In the genomic region with DNA sequence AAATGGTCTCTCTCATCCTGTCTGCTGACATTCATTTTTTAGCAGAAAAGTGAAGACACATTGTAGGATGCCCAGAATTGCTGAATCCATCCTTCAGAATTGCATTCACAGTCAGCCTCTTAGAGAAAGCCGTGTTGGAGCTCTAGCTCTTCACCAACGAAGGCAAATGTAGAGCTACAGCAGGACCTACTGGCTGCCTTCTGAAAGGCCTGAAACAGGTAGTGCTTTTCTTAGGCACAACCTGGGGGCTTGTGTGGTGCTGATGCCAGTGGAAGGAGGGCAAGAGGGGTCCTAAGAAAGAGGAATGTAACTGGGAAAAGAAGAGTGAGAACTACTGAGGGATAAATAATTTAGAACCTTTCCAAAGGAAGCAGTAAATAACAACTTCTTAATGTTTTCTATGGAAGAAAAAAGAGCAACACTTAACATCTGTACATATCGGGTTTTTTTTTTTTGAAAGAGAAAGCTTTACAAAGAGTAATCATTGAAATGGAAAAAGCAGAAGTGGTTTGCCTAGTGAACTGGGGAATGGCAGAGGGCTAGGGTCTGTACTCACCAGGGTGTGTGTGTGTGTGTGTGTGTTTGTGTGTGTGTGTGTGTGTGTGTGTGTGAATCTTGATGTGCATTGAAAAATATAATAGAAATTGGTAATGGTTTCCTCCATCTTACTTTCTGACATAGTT, we compare ENCODE assay signal across 9 cellular contexts.
DNase-seq lines count a peak whose midpoint lies in the region; ATAC-seq, FAIRE-seq and TF ChIP-seq lines count a peak whose summit lies in the region.
"Had no signal": no experiment of that assay in that cellular context is flagged by ENCODE, and none has a peak within 500 bp of the region (broad histone marks: within the 10 kb centered on the region; RNA-seq: fewer than 3 reads in every experiment).

No MANE protein-coding gene starts in this region.

- no peaks in the 10 kb centered on the region for H3K4me1 ChIP-seq in GM23338 (ENCODE audit: insufficient read depth)
- no peaks in the 10 kb centered on the region for H3K4me1 ChIP-seq in H1 (replicated peaks in 1 of 4; ENCODE audit: control insufficient read depth in 3 of 4, insufficient read depth in 4 of 4, low read length in 3 of 4)
- H3K4me1 ChIP-seq in gastrocnemius medialis = no peaks in the 10 kb centered on the region

- H3K14ac ChIP-seq in H1 (ENCODE audit: insufficient read length) = no peak overlapping the region

- no peak overlapping the region for H3K23ac ChIP-seq in H1 (ENCODE audit: insufficient read length)

- H3K36me3 ChIP-seq in GM23338 (ENCODE audit: insufficient read depth) = no peaks in the 10 kb centered on the region
- H3K36me3 ChIP-seq in H1 (ENCODE audit: control insufficient read depth in 2 of 4, insufficient read depth in 4 of 4, low read length in 3 of 4) = no peaks in the 10 kb centered on the region
- no peaks in the 10 kb centered on the region for H3K36me3 ChIP-seq in gastrocnemius medialis

- WGBS in H1 (ENCODE audit: extremely low coverage in 1 of 2, insufficient coverage in 1 of 2, insufficient read length in 1 of 2, insufficient replicate concordance in 2 of 2, low coverage in 1 of 2, low lambda C conversion rate in 2 of 2, missing lambda C conversion rate in 1 of 2), 2 experiments = 75% methylated on average over 3 of the region's 3 CpGs; no CpG with 5 or more reads in 1 of the 2 experiments

- TF ChIP-seq EP300 in H1 (IDR thresholded peaks at IDR 0.05; ENCODE audit: borderline replicate concordance in 1 of 2, low read depth in 2 of 2, low read length in 2 of 2) = no peak

- H2BK5ac ChIP-seq in H1 (ENCODE audit: low read depth, low read length) = no peak overlapping the region

- H2AK5ac ChIP-seq in H1 (ENCODE audit: low read depth, low read length) = no peak overlapping the region

- no peak overlapping the region for H3K27ac Mint-ChIP-seq in GM23338
- no peak overlapping the region for H3K27ac Mint-ChIP-seq in activated CD8-positive, alpha-beta memory T cell treated with anti-CD3 and anti-CD28 coated beads, Interleukin-2, amount 10 ng/mL, durations not matched to agents 7 days and 5 days

- no peaks in the 10 kb centered on the region for H3F3A ChIP-seq in GM23338 (replicated peaks; ENCODE audit: low read depth)

- H3K79me2 ChIP-seq in GM23338 (replicated peaks; ENCODE audit: insufficient read depth) = no peaks in the 10 kb centered on the region
- H3K79me2 ChIP-seq in H1 (ENCODE audit: control insufficient read depth in 1 of 2, insufficient read depth in 2 of 2, low read length in 2 of 2) = no peaks in the 10 kb centered on the region

- H3K4me2 ChIP-seq in GM23338 = no peak overlapping the region
- H3K4me2 ChIP-seq in H1 (ENCODE audit: insufficient read depth in 1 of 2, low read depth in 2 of 2, low read length in 2 of 2) = no peak overlapping the region

- H3K9ac ChIP-seq in H1 (replicated peaks in 1 of 4; ENCODE audit: extremely low read depth in 1 of 4, low read depth in 3 of 4, low read length in 3 of 4) = no peak overlapping the region

- CTCF ChIA-PET in H1 (lab: Charles Lee; ENCODE audit: partially characterized antibody) = interaction anchor here (1.0 to 1.5 kb wide), 3 partner anchors 15 to 233 kb away, joined by 3 to 7 read pairs (median 3); no protein-coding TSS in a partner anchor
- CTCF ChIA-PET in activated CD8-positive, alpha-beta memory T cell treated with anti-CD3 and anti-CD28 coated beads, Interleukin-2, amount 10 ng/mL, durations not matched to agents 7 days and 5 days (lab: Charles Lee) = interaction anchor here (0.9 kb wide), 1 partner anchor 233 kb away, joined by 3 read pairs; no protein-coding TSS in a partner anchor

- no peaks in the 10 kb centered on the region for H3K27me3 ChIP-seq in GM23338 (ENCODE audit: insufficient read depth)
- H3K27me3 ChIP-seq in H1 (replicated peaks in 1 of 4; ENCODE audit: control insufficient read depth in 3 of 4, extremely low read depth in 1 of 4, insufficient read depth in 3 of 4, low read length in 3 of 4) = no peaks in the 10 kb centered on the region
- no peaks in the 10 kb centered on the region for H3K27me3 ChIP-seq in gastrocnemius medialis

- H3K4me3 ChIP-seq in GM23338 = no peak overlapping the region
- no peak overlapping the region for H3K4me3 ChIP-seq in H1 (ENCODE audit: extremely low read depth in 1 of 4, insufficient read depth in 2 of 4, low read depth in 3 of 4, low read length in 4 of 4)
- no peak overlapping the region for H3K4me3 ChIP-seq in gastrocnemius medialis

- H3K18ac ChIP-seq in H1 (ENCODE audit: extremely low read depth, low read length) = no peak overlapping the region

- H3K36me3 Mint-ChIP-seq in GM23338 (ENCODE audit: low read depth) = no peaks in the 10 kb centered on the region
- no peaks in the 10 kb centered on the region for H3K36me3 Mint-ChIP-seq in activated CD8-positive, alpha-beta memory T cell treated with anti-CD3 and anti-CD28 coated beads, Interleukin-2, amount 10 ng/mL, durations not matched to agents 7 days and 5 days

- DNase-seq in GM23338 (ENCODE audit: low spot score) = peak; percentile 8
- DNase-seq in H1 (ENCODE audit: low read depth in 1 of 2, low spot score in 2 of 2) = no peak
- DNase-seq in gastrocnemius medialis = no peak
- no peak for DNase-seq in activated T-cell treated with anti-CD3 and anti-CD28 coated beads, Interleukin-2, amount 50 U/mL, for 1 hour
- no peak for DNase-seq in activated CD8-positive, alpha-beta memory T cell treated with anti-CD3 and anti-CD28 coated beads, Interleukin-2, amount 10 ng/mL, durations not matched to agents 7 days and 5 days
- DNase-seq in central memory CD4-positive, alpha-beta T cell = no peak
- DNase-seq: effector CD8-positive, alpha-beta T cell had no signal

- no peaks in the 10 kb centered on the region; the same call in 1 of the 2 replicates for H3K23me2 ChIP-seq in H1 (ENCODE audit: low read depth, low read length)

- H2BK15ac ChIP-seq in H1 (ENCODE audit: low read length) = no peak overlapping the region

- TF ChIP-seq POLR2A in H1 (IDR thresholded peaks at IDR 0.05; ENCODE audit: control extremely low read depth in 1 of 2, low read depth in 2 of 2, low read length in 2 of 2) = no peak
- no peak for TF ChIP-seq POLR2A in gastrocnemius medialis (IDR thresholded peaks at IDR 0.05)

- no peaks in the 10 kb centered on the region for H3K9me3 Mint-ChIP-seq in GM23338
- H3K9me3 Mint-ChIP-seq in activated CD8-positive, alpha-beta memory T cell treated with anti-CD3 and anti-CD28 coated beads, Interleukin-2, amount 10 ng/mL, durations not matched to agents 7 days and 5 days (ENCODE audit: low read depth) = no peaks in the 10 kb centered on the region

- H3K4ac ChIP-seq in H1 (replicated peaks; ENCODE audit: insufficient read length, low read depth, low read length) = no peak overlapping the region

- H3K9me3 ChIP-seq in H1 (ENCODE audit: insufficient read depth in 2 of 2, low read depth in 1 of 2, low read length in 1 of 2) (no peaks in the 10 kb centered on the region), gastrocnemius medialis (no peaks in the 10 kb centered on the region)

- peaks cover 2% of the 10 kb centered on the region for H3K27me3 Mint-ChIP-seq in GM23338 (ENCODE audit: insufficient read depth, low read depth, poor library complexity)
- peaks cover 5% of the 10 kb centered on the region for H3K27me3 Mint-ChIP-seq in activated CD8-positive, alpha-beta memory T cell treated with anti-CD3 and anti-CD28 coated beads, Interleukin-2, amount 10 ng/mL, durations not matched to agents 7 days and 5 days

- no peak overlapping the region for H3K56ac ChIP-seq in H1 (replicated peaks; ENCODE audit: insufficient read length, low read depth, low read length)

- H4K91ac ChIP-seq in H1 (replicated peaks; ENCODE audit: insufficient read length, low read length) = no peak overlapping the region

- no peak for FAIRE-seq in H1 (lab: Jason Lieb, UNC)

- H2BK120ac ChIP-seq in H1 (replicated peaks; ENCODE audit: low read depth, low read length) = no peak overlapping the region

- H4K8ac ChIP-seq in H1 (ENCODE audit: extremely low read depth, insufficient read depth, low read length) = no peak overlapping the region

- no peaks in the 10 kb centered on the region; the same call in 1 of the 2 replicates for H4K20me1 ChIP-seq in GM23338 (replicated peaks; ENCODE audit: insufficient read depth)
- no peaks in the 10 kb centered on the region for H4K20me1 ChIP-seq in H1 (replicated peaks in 1 of 2; ENCODE audit: control insufficient read depth in 1 of 2, insufficient read depth in 2 of 2, low read length in 2 of 2)

- intact Hi-C loops in gastrocnemius medialis (cut with DNase I; ENCODE audit: low total_unique reads) = no loop called here

- no peak overlapping the region for H2BK12ac ChIP-seq in H1 (ENCODE audit: low read depth, low read length)

- no peak overlapping the region for H2AFZ ChIP-seq in GM23338
- H2AFZ ChIP-seq in H1 (ENCODE audit: low read length) = no peak overlapping the region

- in situ Hi-C loops in gastrocnemius medialis (cut with MboI; ENCODE audit: low sequenced_read_pairs in 4 of 4) = no loop called here

- H3K9me2 ChIP-seq in GM23338 (ENCODE audit: insufficient read depth) = 0 out of 2 replicates have a peak, but pooled peaks cover 4% of the 10 kb centered on the region

- ATAC-seq in GM18519 (IDR thresholded peaks at IDR 0.05; ENCODE audit: low FRiP score, unreplicated experiment) (peak; percentile 92), GM23338 (peak; percentile 74), HG03565 (IDR thresholded peaks at IDR 0.05; ENCODE audit: unreplicated experiment) (peak; percentile 93), gastrocnemius medialis (no peak)
- no peak for ATAC-seq in activated CD8-positive, alpha-beta memory T cell treated with anti-CD3 and anti-CD28 coated beads, Interleukin-2, amount 10 ng/mL, durations not matched to agents 7 days and 5 days

- TF ChIP-seq CTCF in GM23338 (conservative IDR thresholded peaks at IDR 0.05; ENCODE audit: low read depth in 2 of 2) = peak in 1 of 2 experiments; percentile 36; a peak in 2 of 4 replicates
- TF ChIP-seq CTCF in H1 (IDR thresholded peaks at IDR 0.05; ENCODE audit: control extremely low read depth in 1 of 3, insufficient read depth in 1 of 3, low read depth in 1 of 3, low read length in 3 of 3) = peak in 1 of 3 experiments; percentile 23; a peak in 2 of 4 replicates
- TF ChIP-seq CTCF in gastrocnemius medialis (IDR thresholded peaks at IDR 0.05 in 4 of 5, conservative IDR thresholded peaks at IDR 0.05 in 1 of 5) = no peak

- no peak overlapping the region for H3K4me3 Mint-ChIP-seq in GM23338
- no peak overlapping the region for H3K4me3 Mint-ChIP-seq in activated CD8-positive, alpha-beta memory T cell treated with anti-CD3 and anti-CD28 coated beads, Interleukin-2, amount 10 ng/mL, durations not matched to agents 7 days and 5 days

- H4K5ac ChIP-seq in H1 (ENCODE audit: insufficient read length, low read depth, low read length) = no peak overlapping the region

- no peak overlapping the region for H3K27ac ChIP-seq in GM23338 (ENCODE audit: low read depth)
- H3K27ac ChIP-seq in H1 (ENCODE audit: low read depth, low read length) = no peak overlapping the region
- H3K27ac ChIP-seq in gastrocnemius medialis = no peak overlapping the region

- POLR2A ChIA-PET in H1 (lab: Charles Lee; ENCODE audit: partially characterized antibody) = no interaction called here

- H2BK20ac ChIP-seq in H1 (ENCODE audit: low read length) = no peak overlapping the region

- no peaks in the 10 kb centered on the region for H3K79me1 ChIP-seq in H1 (ENCODE audit: low read depth, low read length)

- peak; percentile 44 to 63; a peak in 3 of 4 replicates for TF ChIP-seq RAD21 in H1 (IDR thresholded peaks at IDR 0.05 in 1 of 2, conservative IDR thresholded peaks at IDR 0.05 in 1 of 2; ENCODE audit: low read depth in 2 of 2, low read length in 2 of 2)

- peaks cover 5% of the 10 kb centered on the region; the same call in 2 of the 3 replicates for H3K4me1 Mint-ChIP-seq in GM23338
- H3K4me1 Mint-ChIP-seq in activated CD8-positive, alpha-beta memory T cell treated with anti-CD3 and anti-CD28 coated beads, Interleukin-2, amount 10 ng/mL, durations not matched to agents 7 days and 5 days = no peaks in the 10 kb centered on the region

Comparison
In these comparisons a context has a peak if more than half of its experiments do, and no peak if none do; other contexts are left out.
1. ATAC-seq: peak in GM18519 (single experiment), GM23338 (single experiment) and HG03565 (single experiment); none in gastrocnemius medialis (0 of 2) and activated CD8-positive, alpha-beta memory T cell treated with anti-CD3 and anti-CD28 coated beads, Interleukin-2, amount 10 ng/mL, durations not matched to agents 7 days and 5 days (single experiment).